ENCODE assay signal across 2 cellular contexts in the genomic region with DNA sequence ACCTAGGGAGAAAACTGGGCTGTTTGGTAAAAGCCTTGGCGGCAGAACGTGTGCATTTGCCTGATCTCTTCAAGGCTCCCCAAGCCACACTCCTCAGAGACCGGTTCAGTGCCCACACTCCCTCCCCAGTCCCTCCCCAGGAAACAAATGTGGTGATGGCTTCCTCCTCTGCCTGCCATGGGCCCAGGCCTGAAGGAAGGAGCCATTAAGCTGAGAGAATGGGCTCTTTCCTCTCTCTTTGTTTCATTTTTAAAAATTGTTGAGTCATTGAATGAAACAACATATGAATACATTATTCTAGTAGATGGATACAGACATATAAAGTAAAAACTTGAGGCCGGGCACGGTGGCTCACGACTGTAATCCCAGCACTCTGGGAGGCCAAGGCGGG.
TF ChIP-seq lines count a peak whose summit lies in the region.

No MANE protein-coding gene starts in this region.

TF ChIP-seq in endothelial cell of umbilical vein, 7 proteins besides CTCF, POLR2A, EP300 and RAD21 (continued from another document):
- no peak for TF ChIP-seq JUN (IDR thresholded peaks at IDR 0.05; ENCODE audit: borderline replicate concordance, insufficient read depth, insufficient read length, low read depth)
- TF ChIP-seq POLR2AphosphoS5 (IDR thresholded peaks at IDR 0.05; ENCODE audit: insufficient read depth, low read depth, low read length) = no peak
- no peak for TF ChIP-seq MYC (IDR thresholded peaks at IDR 0.05; ENCODE audit: low read depth, low read length)

TF ChIP-seq in HEK293T, 16 proteins besides CTCF, POLR2A, EP300 and RAD21 (continued from another document):
- TF ChIP-seq, protein P1, sequence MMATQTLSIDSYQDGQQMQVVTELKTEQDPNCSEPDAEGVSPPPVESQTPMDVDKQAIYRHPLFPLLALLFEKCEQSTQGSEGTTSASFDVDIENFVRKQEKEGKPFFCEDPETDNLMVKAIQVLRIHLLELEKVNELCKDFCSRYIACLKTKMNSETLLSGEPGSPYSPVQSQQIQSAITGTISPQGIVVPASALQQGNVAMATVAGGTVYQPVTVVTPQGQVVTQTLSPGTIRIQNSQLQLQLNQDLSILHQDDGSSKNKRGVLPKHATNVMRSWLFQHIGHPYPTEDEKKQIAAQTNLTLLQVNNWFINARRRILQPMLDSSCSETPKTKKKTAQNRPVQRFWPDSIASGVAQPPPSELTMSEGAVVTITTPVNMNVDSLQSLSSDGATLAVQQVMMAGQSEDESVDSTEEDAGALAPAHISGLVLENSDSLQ (IDR thresholded peaks at IDR 0.05) = no peak
- TF ChIP-seq TARDBP (IDR thresholded peaks at IDR 0.05) = no peak
- TF ChIP-seq NFRKB (IDR thresholded peaks at IDR 0.05) = no peak
- TF ChIP-seq FOXK2 (IDR thresholded peaks at IDR 0.05) = no peak
- no peak for TF ChIP-seq CTBP1 (IDR thresholded peaks at IDR 0.05; ENCODE audit: borderline replicate concordance)
- TF ChIP-seq FOXM1 (IDR thresholded peaks at IDR 0.05; ENCODE audit: borderline replicate concordance) = no peak
- TF ChIP-seq LEF1 (IDR thresholded peaks at IDR 0.05; ENCODE audit: borderline replicate concordance) = no peak
- TF ChIP-seq FOXA1 (IDR thresholded peaks at IDR 0.05) = no peak
- TF ChIP-seq ELF4 (IDR thresholded peaks at IDR 0.05) = no peak
- TF ChIP-seq ZNF384 (IDR thresholded peaks at IDR 0.05) = no peak
- no peak for TF ChIP-seq ARNT (IDR thresholded peaks at IDR 0.05)
TF ChIP-seq in HEK293T: peak in this region for 0.
